Comparison of ENCODE assay signal across 19 cellular contexts in genomic region chr3:94171954-94172353, GRCh38.
"Had no signal": no experiment of that assay in that cellular context is flagged by ENCODE, and none has a peak within 500 bp of the region (broad histone marks: within the 10 kb centered on the region; RNA-seq: fewer than 3 reads in every experiment).

No MANE protein-coding gene starts in this region.

- H3K27me3 Mint-ChIP-seq: activated B cell treated with CpG ODN at 0.5 μM for 24 hours, progenitor cell of endocrine pancreas had no signal

- H3K4me1 Mint-ChIP-seq: activated B cell treated with CpG ODN at 0.5 μM for 24 hours; activated CD4-positive, alpha-beta T cell treated with anti-CD3 and anti-CD28 coated beads, Interleukin-2, amount 10 ng/mL, durations not matched to agents 24 days and 14 days had no signal

- H3K4me3 ChIP-seq: esophagus squamous epithelium, skin epidermis, tibial nerve, uterus had no signal

- H3K36me3 ChIP-seq: esophagus squamous epithelium, tibial nerve, uterus had no signal

- H3K27me3 ChIP-seq: esophagus squamous epithelium, tibial nerve, uterus had no signal

- H3K4me1 ChIP-seq: esophagus squamous epithelium, uterus had no signal

- H3K36me3 Mint-ChIP-seq: activated naive CD4-positive, alpha-beta T cell treated with anti-CD3 and anti-CD28 coated beads, Interleukin-2, amount 50 U/mL, for 72 hours had no signal

- H3K9me3 ChIP-seq: esophagus squamous epithelium, tibial nerve, uterus had no signal

- H3K9me3 Mint-ChIP-seq: activated B cell treated with CpG ODN at 0.5 μM for 24 hours; activated CD4-positive, alpha-beta T cell treated with anti-CD3 and anti-CD28 coated beads, Interleukin-2, amount 10 ng/mL, durations not matched to agents 24 days and 14 days; activated naive CD4-positive, alpha-beta T cell treated with anti-CD3 and anti-CD28 coated beads, Interleukin-2, amount 50 U/mL, for 72 hours; activated T-cell treated with anti-CD3 and anti-CD28 coated beads, Interleukin-2, amount 50 U/mL, for 72 hours; nephron had no signal

- H3K27ac ChIP-seq: esophagus squamous epithelium, skin epidermis, tibial nerve, uterus had no signal

- H3K27ac Mint-ChIP-seq: activated B cell treated with CpG ODN at 0.5 μM for 24 hours; activated CD4-positive, alpha-beta T cell treated with anti-CD3 and anti-CD28 coated beads, Interleukin-2, amount 10 ng/mL, durations not matched to agents 24 days and 14 days; activated naive CD4-positive, alpha-beta T cell treated with anti-CD3 and anti-CD28 coated beads, Interleukin-2, amount 50 U/mL, for 72 hours; activated T-cell treated with anti-CD3 and anti-CD28 coated beads, Interleukin-2, amount 50 U/mL, for 72 hours; progenitor cell of endocrine pancreas had no signal

- H3K4me3 Mint-ChIP-seq: activated B cell treated with CpG ODN at 0.5 μM for 24 hours; activated CD4-positive, alpha-beta T cell treated with anti-CD3 and anti-CD28 coated beads, Interleukin-2, amount 10 ng/mL, durations not matched to agents 24 days and 14 days; activated T-cell treated with anti-CD3 and anti-CD28 coated beads, Interleukin-2, amount 50 U/mL, for 72 hours; nephron had no signal

- DNase-seq: activated B cell treated with CpG ODN at 0.5 μM for 24 hours; activated CD4-positive, alpha-beta T cell treated with anti-CD3 and anti-CD28 coated beads, Interleukin-2, amount 10 ng/mL, durations not matched to agents 24 days and 14 days; activated CD8-positive, alpha-beta memory T cell treated with anti-CD3 and anti-CD28 coated beads, Interleukin-2, amount 50 U/mL, for 48 hours; activated gamma-delta T cell; activated T-cell treated with anti-CD3 and anti-CD28 coated beads, Interleukin-2, amount 50 U/mL, for 72 hours; amniotic stem cell; caudate nucleus; esophagus squamous epithelium; right cardiac atrium; stimulated activated CD4-positive, alpha-beta T cell treated with anti-CD3 and anti-CD28 coated beads, Interleukin-15, amount 100 ng/mL, for 24 hours; stimulated activated CD4-positive, alpha-beta T cell treated with anti-CD3 and anti-CD28 coated beads, Interleukin-4, amount 100 ng/mL, for 1 hour; stimulated activated naive CD4-positive, alpha-beta T cell treated with Interleukin-2 at 50 U/mL for 16 hours; substantia nigra; uterus had no signal

- ATAC-seq: activated naive CD4-positive, alpha-beta T cell treated with anti-CD3 and anti-CD28 coated beads, Interleukin-2, amount 50 U/mL, for 72 hours; activated T-cell treated with anti-CD3 and anti-CD28 coated beads, Interleukin-2, amount 50 U/mL, for 72 hours; right cardiac atrium had no signal
